ENCODE assay signal across 27 cellular contexts in the genomic region with DNA sequence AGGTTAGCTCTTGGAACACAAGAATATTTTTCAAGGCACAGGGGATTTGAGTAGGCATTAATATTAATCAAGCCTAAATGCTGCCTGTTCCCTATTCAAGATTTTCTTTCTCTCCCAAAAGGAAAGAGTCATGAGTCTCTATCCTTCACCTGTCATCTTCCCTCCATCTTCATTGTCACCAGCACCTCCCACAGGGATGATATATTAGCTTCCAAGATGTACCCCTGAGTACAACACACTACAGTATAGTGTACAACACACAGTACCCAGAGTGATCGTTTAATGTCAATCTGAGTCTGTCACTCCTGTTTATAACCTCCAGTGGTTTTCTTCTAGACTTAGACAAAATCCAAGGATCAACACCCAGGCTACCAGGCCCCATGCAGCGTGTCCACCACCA. TPM values are rescaled to one million over a fixed set of nuclear protein-coding genes. Genes with fewer than 3 reads are reported as not detected.
"Had no signal": no experiment of that assay in that cellular context is flagged by ENCODE, and none has a peak within 500 bp of the region (broad histone marks: within the 10 kb centered on the region; RNA-seq: fewer than 3 reads in every experiment).

No MANE protein-coding gene starts in this region.

- H3K9ac ChIP-seq: neural progenitor cell, parathyroid adenoma had no signal

- H3K36me3 Mint-ChIP-seq: natural killer cell had no signal

- H3K27ac ChIP-seq: lower lobe of right lung, neural progenitor cell, parathyroid adenoma, thoracic aorta, upper lobe of left lung had no signal

- H3K4me3 ChIP-seq: heart right ventricle, lower lobe of right lung, neural progenitor cell, right atrium auricular region, smooth muscle cell, thoracic aorta, tibial nerve, upper lobe of left lung had no signal

- ATAC-seq: left colon; natural killer cell; sciatic nerve; stimulated activated naive CD8-positive, alpha-beta T cell treated with anti-CD3 and anti-CD28 coated beads, Interleukin-15, amount 100 ng/mL, for 72 hours had no signal

- H3K4me3 Mint-ChIP-seq: dendritic cell treated with granulocyte-macrophage colony-stimulating factor and Interleukin-4, amounts not matched to agents 40 ng/mL and 50 ng/mL, for 4 days; natural killer cell; neural progenitor cell; stimulated activated naive CD8-positive, alpha-beta T cell treated with anti-CD3 and anti-CD28 coated beads, Interleukin-15, amount 100 ng/mL, for 72 hours had no signal

- H3K27me3 Mint-ChIP-seq: dendritic cell treated with granulocyte-macrophage colony-stimulating factor and Interleukin-4, amounts not matched to agents 40 ng/mL and 50 ng/mL, for 4 days; progenitor cell of endocrine pancreas; stimulated activated naive CD8-positive, alpha-beta T cell treated with anti-CD3 and anti-CD28 coated beads, Interleukin-15, amount 100 ng/mL, for 72 hours had no signal

- H3K36me3 ChIP-seq: heart right ventricle, lower lobe of right lung, neural progenitor cell, right atrium auricular region, thoracic aorta, tibial nerve, upper lobe of left lung had no signal

- H3K9me3 ChIP-seq: heart right ventricle, lower lobe of right lung, right atrium auricular region, thoracic aorta, tibial nerve, upper lobe of left lung had no signal

- H3K4me1 Mint-ChIP-seq: natural killer cell; neural progenitor cell; stimulated activated naive CD8-positive, alpha-beta T cell treated with anti-CD3 and anti-CD28 coated beads, Interleukin-15, amount 100 ng/mL, for 72 hours had no signal

- H3K4me1 ChIP-seq: neural progenitor cell, parathyroid adenoma, upper lobe of left lung had no signal

- H3K79me2 ChIP-seq: parathyroid adenoma had no signal

- H2AFZ ChIP-seq: neural progenitor cell, parathyroid adenoma had no signal

- DNase-seq: caudate nucleus; cerebellar nuclear complex; effector memory CD4-positive, alpha-beta T cell; erythroblast; glutamatergic neuron; heart right ventricle; hippocampal formation; left colon; left ventricle myocardium superior; lower lobe of right lung; natural killer cell; stimulated activated CD4-positive, alpha-beta T cell treated with anti-CD3 and anti-CD28 coated beads, Interleukin-12 subunit alpha, Interleukin-12 subunit beta, amount 100 ng/mL, for 4 hours; stimulated activated CD4-positive, alpha-beta T cell treated with anti-CD3 and anti-CD28 coated beads, Interleukin-1b, Interleukin-23, amount 100 ng/mL, for 48 hours; stimulated activated CD4-positive, alpha-beta T cell treated with anti-CD3 and anti-CD28 coated beads, Interleukin-4, amount 100 ng/mL, for 1 hour; stimulated activated CD8-positive, alpha-beta memory T cell treated with anti-CD3 and anti-CD28 coated beads, Interleukin-4, amount 100 ng/mL, for 48 hours; stimulated activated naive CD4-positive, alpha-beta T cell; stimulated activated naive CD8-positive, alpha-beta T cell treated with anti-CD3 and anti-CD28 coated beads, Interleukin-15, amount 100 ng/mL, for 72 hours; upper lobe of left lung had no signal

- H3K27me3 ChIP-seq: heart right ventricle, neural progenitor cell, right atrium auricular region, tibial nerve, upper lobe of left lung had no signal

- H3K4me2 ChIP-seq: neural progenitor cell, smooth muscle cell had no signal

- H3K9me3 Mint-ChIP-seq: neural progenitor cell had no signal

- H3K27ac Mint-ChIP-seq: dendritic cell treated with granulocyte-macrophage colony-stimulating factor and Interleukin-4, amounts not matched to agents 40 ng/mL and 50 ng/mL, for 4 days; natural killer cell; neural progenitor cell; progenitor cell of endocrine pancreas; stimulated activated naive CD8-positive, alpha-beta T cell treated with anti-CD3 and anti-CD28 coated beads, Interleukin-15, amount 100 ng/mL, for 72 hours had no signal

RNA-seq across cellular contexts. Expression of gene FAM13C, which starts 50.1 kb away (rescaled TPM):
- total RNA-seq: natural killer cell, smooth muscle cell had no signal
- polyA plus RNA-seq: smooth muscle cell had no signal
